Comparison of ENCODE assay signal across 13 cellular contexts in genomic region chr6:140956567-140957306, GRCh38.
DNase-seq lines count a peak whose midpoint lies in the region; ATAC-seq and TF ChIP-seq lines count a peak whose summit lies in the region.
"Had no signal": no experiment of that assay in that cellular context is flagged by ENCODE, and none has a peak within 500 bp of the region (broad histone marks: within the 10 kb centered on the region; RNA-seq: fewer than 3 reads in every experiment).

No MANE protein-coding gene starts in this region.

- intact Hi-C loops in aorta (cut with DNase I): no loop called here
- intact Hi-C loops in activated naive CD4-positive, alpha-beta T cell treated with anti-CD3 and anti-CD28 coated beads for 36 hours (cut with micrococcal nuclease): no loop called here

- H3K4me3 ChIP-seq in HFF-Myc (replicated peaks; ENCODE audit: low read depth, low read length) (no peak overlapping the region), smooth muscle cell (no peak overlapping the region), aorta (ENCODE audit: low read length in 2 of 2) (no peak overlapping the region)

- CTCF ChIA-PET in activated naive CD4-positive, alpha-beta T cell treated with anti-CD3 and anti-CD28 coated beads for 36 hours (lab: Charles Lee): no interaction called here

- H3K4me3 Mint-ChIP-seq in activated naive CD4-positive, alpha-beta T cell treated with anti-CD3 and anti-CD28 coated beads for 36 hours: no peak overlapping the region

- H2AFZ ChIP-seq in smooth muscle cell (ENCODE audit: low read depth): peak overlapping the region; percentile 16

- H3K4me1 ChIP-seq in smooth muscle cell (ENCODE audit: low read depth) (no peaks in the 10 kb centered on the region), aorta (ENCODE audit: control insufficient read depth in 1 of 2, insufficient read depth in 2 of 2, low read length in 2 of 2) (no peaks in the 10 kb centered on the region)

- no peak for TF ChIP-seq CTCF in HFF-Myc (IDR thresholded peaks at IDR 0.05; ENCODE audit: low read depth, low read length, missing control alignments)
- TF ChIP-seq CTCF in smooth muscle cell (IDR thresholded peaks at IDR 0.05; ENCODE audit: borderline replicate concordance, insufficient read depth, poor library complexity, severe bottlenecking): no peak

- no peaks in the 10 kb centered on the region for H3K27me3 Mint-ChIP-seq in activated naive CD4-positive, alpha-beta T cell treated with anti-CD3 and anti-CD28 coated beads for 36 hours (ENCODE audit: low read depth)

- no peaks in the 10 kb centered on the region for H3K79me2 ChIP-seq in smooth muscle cell (ENCODE audit: low read depth)

- WGBS in smooth muscle cell (ENCODE audit: low lambda C conversion rate): 64% methylated on average over 3 of the region's 3 CpGs
- WGBS in aorta, 2 donors: 76 to 78% methylated on average over 3 of the region's 3 CpGs

- H3K9me3 ChIP-seq in smooth muscle cell (replicated peaks; ENCODE audit: low read depth) (no peaks in the 10 kb centered on the region), aorta (ENCODE audit: control insufficient read depth, low read length) (no peaks in the 10 kb centered on the region)

- ATAC-seq in aorta (ENCODE audit: low FRiP score): no peak

- H3K36me3 ChIP-seq in smooth muscle cell (ENCODE audit: low read depth) (no peaks in the 10 kb centered on the region), aorta (ENCODE audit: control insufficient read depth in 1 of 2, insufficient read depth in 2 of 2, low read length in 1 of 2) (no peaks in the 10 kb centered on the region)

- H3K9me3 Mint-ChIP-seq in activated naive CD4-positive, alpha-beta T cell treated with anti-CD3 and anti-CD28 coated beads for 36 hours: no peaks in the 10 kb centered on the region

- no peaks in the 10 kb centered on the region for H3F3A ChIP-seq in smooth muscle cell (ENCODE audit: low read depth)

- H4K20me1 ChIP-seq in smooth muscle cell (ENCODE audit: low read depth): no peaks in the 10 kb centered on the region

- H3K27ac Mint-ChIP-seq in activated naive CD4-positive, alpha-beta T cell treated with anti-CD3 and anti-CD28 coated beads for 36 hours: no peak overlapping the region

- DNase-seq in HFF-Myc (ENCODE audit: extremely low read depth, low read depth) (peak; percentile 49), NCI-H2171 (lab: John Stamatoyannopoulos, UW) (peak; percentile 94), cerebellar cortex (ENCODE audit: low spot score) (peak; percentile 40), smooth muscle cell (lab: John Stamatoyannopoulos, UW; ENCODE audit: unreplicated experiment) (no peak), aorta (no peak), 8988T (no peak)
- no peak for DNase-seq in activated naive CD4-positive, alpha-beta T cell treated with anti-CD3 and anti-CD28 coated beads for 36 hours
- DNase-seq: activated CD4-positive, CD25-positive, alpha-beta regulatory T cell treated with anti-CD3 and anti-CD28 coated beads, Interleukin-2, amount 50 U/mL, for 72 hours; activated effector memory CD4-positive, alpha-beta T cell treated with anti-CD3 and anti-CD28 coated beads, Interleukin-2, amount 50 U/mL, for 16 hours; dorsolateral prefrontal cortex; H7 had no signal

- H3K4me2 ChIP-seq in smooth muscle cell: no peak overlapping the region
- H3K4me2 ChIP-seq: KMS-11 had no signal

- no peak overlapping the region for H3K9ac ChIP-seq in smooth muscle cell (ENCODE audit: low read depth)
- H3K9ac ChIP-seq: KMS-11 had no signal

- no peaks in the 10 kb centered on the region for H3K36me3 Mint-ChIP-seq in activated naive CD4-positive, alpha-beta T cell treated with anti-CD3 and anti-CD28 coated beads for 36 hours (ENCODE audit: low read depth)

- H3K4me1 Mint-ChIP-seq in activated naive CD4-positive, alpha-beta T cell treated with anti-CD3 and anti-CD28 coated beads for 36 hours (ENCODE audit: low read depth): no peaks in the 10 kb centered on the region

- H3K27me3 ChIP-seq in smooth muscle cell (ENCODE audit: low read depth) (no peaks in the 10 kb centered on the region), aorta (ENCODE audit: control insufficient read depth in 1 of 2, insufficient read depth in 2 of 2, low read length in 1 of 2) (no peaks in the 10 kb centered on the region)
- H3K27me3 ChIP-seq: dorsolateral prefrontal cortex had no signal

- no peak overlapping the region for H3K27ac ChIP-seq in smooth muscle cell (ENCODE audit: low read depth)
- no peak overlapping the region for H3K27ac ChIP-seq in aorta (ENCODE audit: low read depth in 1 of 2, low read length in 2 of 2)
- H3K27ac ChIP-seq: KMS-11, RWPE1 had no signal

Comparison
In these comparisons a context has a peak if more than half of its experiments do, and no peak if none do; other contexts are left out.
1. DNase-seq: peak in HFF-Myc (single experiment), NCI-H2171 (single experiment) and cerebellar cortex (single experiment); none in smooth muscle cell (single experiment), aorta (0 of 2), 8988T (single experiment) and activated naive CD4-positive, alpha-beta T cell treated with anti-CD3 and anti-CD28 coated beads for 36 hours (single experiment).